7 cellular contexts compared by ENCODE assay signal in genomic region chr11:67303132-67303988, GRCh38. TPM values are rescaled to one million over a fixed set of nuclear protein-coding genes. Genes with fewer than 3 reads are reported as not detected.
DNase-seq lines count a peak whose midpoint lies in the region; ATAC-seq and TF ChIP-seq lines count a peak whose summit lies in the region.

A gene with protein sequence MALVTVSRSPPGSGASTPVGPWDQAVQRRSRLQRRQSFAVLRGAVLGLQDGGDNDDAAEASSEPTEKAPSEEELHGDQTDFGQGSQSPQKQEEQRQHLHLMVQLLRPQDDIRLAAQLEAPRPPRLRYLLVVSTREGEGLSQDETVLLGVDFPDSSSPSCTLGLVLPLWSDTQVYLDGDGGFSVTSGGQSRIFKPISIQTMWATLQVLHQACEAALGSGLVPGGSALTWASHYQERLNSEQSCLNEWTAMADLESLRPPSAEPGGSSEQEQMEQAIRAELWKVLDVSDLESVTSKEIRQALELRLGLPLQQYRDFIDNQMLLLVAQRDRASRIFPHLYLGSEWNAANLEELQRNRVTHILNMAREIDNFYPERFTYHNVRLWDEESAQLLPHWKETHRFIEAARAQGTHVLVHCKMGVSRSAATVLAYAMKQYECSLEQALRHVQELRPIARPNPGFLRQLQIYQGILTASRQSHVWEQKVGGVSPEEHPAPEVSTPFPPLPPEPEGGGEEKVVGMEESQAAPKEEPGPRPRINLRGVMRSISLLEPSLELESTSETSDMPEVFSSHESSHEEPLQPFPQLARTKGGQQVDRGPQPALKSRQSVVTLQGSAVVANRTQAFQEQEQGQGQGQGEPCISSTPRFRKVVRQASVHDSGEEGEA (plus strand): TSS chr11:67303530. CDS start chr11:67303626, 96 bp downstream.

- H3K27ac Mint-ChIP-seq in activated CD8-positive, alpha-beta T cell treated with anti-CD3 and anti-CD28 coated beads, Interleukin-2, amount 10 ng/mL, durations not matched to agents 7 days and 5 days, result peak within 1 kb of the TSS; percentile 43
- no peak within 1 kb of the TSS for H3K27ac Mint-ChIP-seq in endothelial cell (ENCODE audit: unreplicated experiment)

- POLR2A ChIA-PET in activated CD8-positive, alpha-beta T cell treated with anti-CD3 and anti-CD28 coated beads, Interleukin-2, amount 10 ng/mL, durations not matched to agents 7 days and 5 days (lab: Charles Lee), result interaction anchor here (0.5 to 1.6 kb wide), 15 partner anchors 10 to 136 kb away, joined by 3 to 11 read pairs (median 4); partner anchors contain the start of gene ANKRD13D

- 1% methylated on average over 43 to 83 of the region's 83 CpGs for WGBS in lung, 2 donors

- TF ChIP-seq CTCF in GM06990 (IDR thresholded peaks at IDR 0.05; ENCODE audit: insufficient read depth, low read length, poor library complexity, severe bottlenecking) (no peak), endothelial cell (IDR thresholded peaks at IDR 0.05; ENCODE audit: unreplicated experiment) (no peak), lung (IDR thresholded peaks at IDR 0.05; ENCODE audit: control extremely low read depth, extremely low read depth) (no peak)

- peaks cover 0 to 14% of the 10 kb centered on the region in 2 donors for H3K4me1 ChIP-seq in lung (ENCODE audit: control insufficient read depth in 2 of 2, insufficient read depth in 2 of 2, low read length in 2 of 2)
- peaks cover 30% of the 10 kb centered on the region for H3K4me1 ChIP-seq in stomach smooth muscle (ENCODE audit: control insufficient read depth, insufficient read depth, low read length)

- H3K4me1 Mint-ChIP-seq in activated CD8-positive, alpha-beta T cell treated with anti-CD3 and anti-CD28 coated beads, Interleukin-2, amount 10 ng/mL, durations not matched to agents 7 days and 5 days (ENCODE audit: low read depth), result peaks cover 18% of the 10 kb centered on the region
- peaks cover 7% of the 10 kb centered on the region for H3K4me1 Mint-ChIP-seq in endothelial cell (ENCODE audit: unreplicated experiment)

- no peaks in the 10 kb centered on the region for H3K9me3 Mint-ChIP-seq in activated CD8-positive, alpha-beta T cell treated with anti-CD3 and anti-CD28 coated beads, Interleukin-2, amount 10 ng/mL, durations not matched to agents 7 days and 5 days (ENCODE audit: insufficient read depth)
- H3K9me3 Mint-ChIP-seq in endothelial cell (ENCODE audit: unreplicated experiment), result no peaks in the 10 kb centered on the region

- CTCF ChIA-PET in activated CD8-positive, alpha-beta T cell treated with anti-CD3 and anti-CD28 coated beads, Interleukin-2, amount 10 ng/mL, durations not matched to agents 7 days and 5 days (lab: Charles Lee), result interaction anchor here (0.7 to 1.6 kb wide), 5 partner anchors 14 to 50 kb away, joined by 3 to 10 read pairs (median 5); no protein-coding TSS in a partner anchor

- peak within 1 kb of the TSS; percentile 55 for H3K4me3 Mint-ChIP-seq in activated CD8-positive, alpha-beta T cell treated with anti-CD3 and anti-CD28 coated beads, Interleukin-2, amount 10 ng/mL, durations not matched to agents 7 days and 5 days
- H3K4me3 Mint-ChIP-seq in endothelial cell (ENCODE audit: unreplicated experiment), result peak within 1 kb of the TSS; percentile 37

- H3K27me3 Mint-ChIP-seq in activated CD8-positive, alpha-beta T cell treated with anti-CD3 and anti-CD28 coated beads, Interleukin-2, amount 10 ng/mL, durations not matched to agents 7 days and 5 days (ENCODE audit: low read depth), result no peaks in the 10 kb centered on the region
- H3K27me3 Mint-ChIP-seq in endothelial cell (ENCODE audit: unreplicated experiment), result peaks cover 23% of the 10 kb centered on the region

- peak within 1 kb of the TSS; percentile 51 for H3K4me3 ChIP-seq in GM06990 (replicated peaks; ENCODE audit: low read depth, low read length)
- H3K4me3 ChIP-seq in lung, result peak within 1 kb of the TSS; percentile 76
- peak within 1 kb of the TSS; percentile 82 to 89 for H3K4me3 ChIP-seq in stomach smooth muscle (ENCODE audit: low read length in 2 of 2)

- peaks cover 28% of the 10 kb centered on the region for H3K36me3 Mint-ChIP-seq in activated CD8-positive, alpha-beta T cell treated with anti-CD3 and anti-CD28 coated beads, Interleukin-2, amount 10 ng/mL, durations not matched to agents 7 days and 5 days (ENCODE audit: low read depth)
- H3K36me3 Mint-ChIP-seq in endothelial cell (ENCODE audit: low read depth, unreplicated experiment), result peaks cover 4% of the 10 kb centered on the region

- peak within 1 kb of the TSS; percentile 69 to 91 for H3K27ac ChIP-seq in lung (ENCODE audit: low read depth in 1 of 2, low read length in 1 of 2)
- H3K27ac ChIP-seq in stomach smooth muscle (ENCODE audit: low read length), result no peak within 1 kb of the TSS

- no peaks in the 10 kb centered on the region for H3K27me3 ChIP-seq in GM06990 (replicated peaks; ENCODE audit: control insufficient read depth, insufficient read depth, low read length)
- no peaks in the 10 kb centered on the region for H3K27me3 ChIP-seq in lung (ENCODE audit: control insufficient read depth, insufficient read depth)
- no peaks in the 10 kb centered on the region for H3K27me3 ChIP-seq in stomach smooth muscle (ENCODE audit: control insufficient read depth in 1 of 2, insufficient read depth in 2 of 2, low read length in 2 of 2)

- H3K9me3 ChIP-seq in lung (ENCODE audit: control insufficient read depth in 2 of 2, insufficient read depth in 1 of 2, low read length in 1 of 2) (no peaks in the 10 kb centered on the region), stomach smooth muscle (ENCODE audit: control insufficient read depth in 2 of 2, low read length in 2 of 2) (no peaks in the 10 kb centered on the region)

- H3K9ac ChIP-seq in stomach smooth muscle (ENCODE audit: low read length in 2 of 2), result peak within 1 kb of the TSS; percentile 68 to 73

- DNase-seq in GM06990 (ENCODE audit: extremely low read depth, insufficient read length), result no peak
- peak; percentile 26 to 65 for DNase-seq in NCI-H1930 (lab: John Stamatoyannopoulos, UW)
- DNase-seq in activated CD8-positive, alpha-beta T cell treated with anti-CD3 and anti-CD28 coated beads, Interleukin-2, amount 10 ng/mL, durations not matched to agents 7 days and 5 days, result peak; percentile 55
- peak; percentile 49 for DNase-seq in endothelial cell (ENCODE audit: low spot score)
- peak; percentile 87 for DNase-seq in lung (ENCODE audit: low spot score)

- H3K36me3 ChIP-seq in GM06990 (ENCODE audit: control insufficient read depth, insufficient read depth, low read length), result peaks cover 27% of the 10 kb centered on the region
- peaks cover 0 to 35% of the 10 kb centered on the region in 2 donors for H3K36me3 ChIP-seq in lung (ENCODE audit: control insufficient read depth in 2 of 2, insufficient read depth in 2 of 2, low read length in 2 of 2)
- peaks cover 21 to 23% of the 10 kb centered on the region in 2 donors for H3K36me3 ChIP-seq in stomach smooth muscle (ENCODE audit: control insufficient read depth in 2 of 2, insufficient read depth in 2 of 2, low read length in 2 of 2)

- ATAC-seq in activated CD8-positive, alpha-beta T cell treated with anti-CD3 and anti-CD28 coated beads, Interleukin-2, amount 10 ng/mL, durations not matched to agents 7 days and 5 days, result peak; percentile 84
- ATAC-seq in lung (ENCODE audit: insufficient read depth, low FRiP score) (peak; percentile 92), HG02759 (IDR thresholded peaks at IDR 0.05; ENCODE audit: unreplicated experiment) (no peak)

RNA-seq across cellular contexts. Expression of the gene that starts here (rescaled TPM):
- 10 to 100 TPM; 12.0 to 13.0 TPM for total RNA-seq in activated CD8-positive, alpha-beta T cell treated with anti-CD3 and anti-CD28 coated beads, Interleukin-2, amount 10 ng/mL, durations not matched to agents 7 days and 5 days
- total RNA-seq in endothelial cell (ENCODE audit: unreplicated experiment) (7.3 TPM), lung (10 to 100 TPM; 31.4 to 42.7 TPM)
- polyA plus RNA-seq in lung, result 10 to 100 TPM; 19.0 to 23.0 TPM
